ENCODE assay signal across 1 cellular context in genomic region chr15:73935547-73935946, GRCh38.
TF ChIP-seq lines count a peak whose summit lies in the region.

No MANE protein-coding gene starts in this region.

TF ChIP-seq in K562, 482 proteins besides CTCF, POLR2A, EP300 and RAD21:
- TF ChIP-seq CEBPG (CRISPR knock-in tag; IDR thresholded peaks at IDR 0.05) (peak; percentile 34; the same call in 1 of the 2 replicates), CEBPG (tag; conservative IDR thresholded peaks at IDR 0.05 in 1 of 2, IDR thresholded peaks at IDR 0.05 in 1 of 2) (no peak), GTF2A2 (tag; IDR thresholded peaks at IDR 0.05) (no peak)
